Comparison of ENCODE assay signal across 18 cellular contexts in genomic region chr12:27474344-27474743, GRCh38. TPM values are rescaled to one million over a fixed set of nuclear protein-coding genes. Genes with fewer than 3 reads are reported as not detected.
DNase-seq lines count a peak whose midpoint lies in the region; ATAC-seq and TF ChIP-seq lines count a peak whose summit lies in the region.
"Had no signal": no experiment of that assay in that cellular context is flagged by ENCODE, and none has a peak within 500 bp of the region (broad histone marks: within the 10 kb centered on the region; RNA-seq: fewer than 3 reads in every experiment).

No MANE protein-coding gene starts in this region.

- peaks cover 24% of the 10 kb centered on the region for H3K36me3 Mint-ChIP-seq in T-helper 2 cell treated with Interferon-gamma antibody and Interleukin-4, amounts not matched to agents 5 μg/mL and 100 μg/mL, for 36 hours (ENCODE audit: low read depth)

- H3K27me3 ChIP-seq in MG63: no peaks in the 10 kb centered on the region
- H3K27me3 ChIP-seq in psoas muscle (ENCODE audit: insufficient read depth in 3 of 3, low read length in 2 of 3): no peaks in the 10 kb centered on the region

- DNase-seq in EL: peak; percentile 87
- peak; percentile 40 for DNase-seq in MG63
- DNase-seq in choroid plexus epithelial cell (ENCODE audit: low read depth): peak; percentile 82
- no peak for DNase-seq in psoas muscle
- DNase-seq in T-helper 2 cell treated with Interferon-gamma antibody and Interleukin-4, amounts not matched to agents 5 μg/mL and 100 μg/mL, for 36 hours (ENCODE audit: low spot score): no peak
- DNase-seq in putamen (ENCODE audit: low spot score): no peak
- no peak for DNase-seq in left colon
- DNase-seq: activated T-cell treated with anti-CD3 and anti-CD28 coated beads, Interleukin-2, amount 50 U/mL, for 72 hours; central memory CD4-positive, alpha-beta T cell; H9; lower lobe of right lung; NCI-H510A; stimulated activated CD4-positive, alpha-beta T cell treated with anti-CD3 and anti-CD28 coated beads, Interleukin-2, amount 100 ng/mL, for 48 hours had no signal

- no peak overlapping the region for H3K27ac Mint-ChIP-seq in T-helper 2 cell treated with Interferon-gamma antibody and Interleukin-4, amounts not matched to agents 5 μg/mL and 100 μg/mL, for 36 hours
- H3K27ac Mint-ChIP-seq: activated T-cell treated with anti-CD3 and anti-CD28 coated beads, Interleukin-2, amount 50 U/mL, for 72 hours; H9; stimulated activated naive CD8-positive, alpha-beta T cell treated with anti-CD3 and anti-CD28 coated beads, Interleukin-15, Interleukin-2, amounts not matched to agents 100 ng/mL and 50 ng/mL, for 24 hours had no signal

- no peaks in the 10 kb centered on the region for H3K36me3 ChIP-seq in MG63
- H3K36me3 ChIP-seq in psoas muscle (ENCODE audit: insufficient read depth in 1 of 2, low read depth in 1 of 2): no peaks in the 10 kb centered on the region
- H3K36me3 ChIP-seq: lower lobe of right lung had no signal

- H3K9me3 ChIP-seq in MG63 (peaks cover 30% of the 10 kb centered on the region), psoas muscle (peaks cover 23% of the 10 kb centered on the region)

- no peak overlapping the region for H3K27ac ChIP-seq in psoas muscle
- H3K27ac ChIP-seq: lower lobe of right lung, parathyroid adenoma had no signal

- H3K9me3 Mint-ChIP-seq in T-helper 2 cell treated with Interferon-gamma antibody and Interleukin-4, amounts not matched to agents 5 μg/mL and 100 μg/mL, for 36 hours: peaks cover 41% of the 10 kb centered on the region

- 41 to 68% (median 43%) methylated on average over 3 of the region's 3 CpGs for WGBS in psoas muscle, 3 donors

- peak in 2 of 4 donors; percentile 40 to 41 for ATAC-seq in psoas muscle
- ATAC-seq in left colon: no peak
- ATAC-seq: activated CD4-positive, CD25-positive, alpha-beta regulatory T cell treated with anti-CD3 and anti-CD28 coated beads, Interleukin-2, amount 50 U/mL, for 24 hours; activated T-cell treated with anti-CD3 and anti-CD28 coated beads, Interleukin-2, amount 50 U/mL, for 72 hours; lower lobe of right lung had no signal

- TF ChIP-seq CTCF in choroid plexus epithelial cell (conservative IDR thresholded peaks at IDR 0.05; ENCODE audit: low read depth, low read length) (no peak), psoas muscle (IDR thresholded peaks at IDR 0.05) (no peak)

- H3K27me3 Mint-ChIP-seq in T-helper 2 cell treated with Interferon-gamma antibody and Interleukin-4, amounts not matched to agents 5 μg/mL and 100 μg/mL, for 36 hours (ENCODE audit: low read depth): peaks cover 10% of the 10 kb centered on the region

- no peak overlapping the region for H3K4me3 ChIP-seq in MG63
- H3K4me3 ChIP-seq in choroid plexus epithelial cell (ENCODE audit: low read depth, low read length): no peak overlapping the region
- peak overlapping the region; percentile 3 for H3K4me3 ChIP-seq in psoas muscle
- H3K4me3 ChIP-seq: lower lobe of right lung had no signal

- peaks cover 22% of the 10 kb centered on the region for H3K4me1 Mint-ChIP-seq in T-helper 2 cell treated with Interferon-gamma antibody and Interleukin-4, amounts not matched to agents 5 μg/mL and 100 μg/mL, for 36 hours (ENCODE audit: low read depth)
- H3K4me1 Mint-ChIP-seq: H9 had no signal

- intact Hi-C loops in psoas muscle (cut with DNase I) (no loop called here), left colon (cut with DNase I, micrococcal nuclease) (no loop called here)

- H3K4me1 ChIP-seq in psoas muscle: peaks cover 5% of the 10 kb centered on the region
- H3K4me1 ChIP-seq: lower lobe of right lung, parathyroid adenoma had no signal

- H3K4me3 Mint-ChIP-seq in T-helper 2 cell treated with Interferon-gamma antibody and Interleukin-4, amounts not matched to agents 5 μg/mL and 100 μg/mL, for 36 hours: no peak overlapping the region
- H3K4me3 Mint-ChIP-seq: activated T-cell treated with anti-CD3 and anti-CD28 coated beads, Interleukin-2, amount 50 U/mL, for 72 hours; H9; stimulated activated naive CD8-positive, alpha-beta T cell treated with anti-CD3 and anti-CD28 coated beads, Interleukin-15, Interleukin-2, amounts not matched to agents 100 ng/mL and 50 ng/mL, for 24 hours had no signal

RNA-seq across cellular contexts. Expression of gene SMCO2, which starts 27.8 kb away (rescaled TPM):
- total RNA-seq in MG63 (2014; rRNA removed; shearing (Covaris generic); ENCODE audit: low replicate concordance): not detected in 2 replicates
- total RNA-seq in psoas muscle (not detected), left colon (not detected)
- not detected for polyA plus RNA-seq in psoas muscle
- total RNA-seq: frontal cortex, SK-MEL-5 had no signal

RNA-seq across cellular contexts. Expression of gene PPFIBP1, which starts 49.7 kb away (rescaled TPM):
- 42.3 and 45.7 TPM in 2 replicates for total RNA-seq in MG63 (2014; rRNA removed; shearing (Covaris generic); ENCODE audit: low replicate concordance)
- total RNA-seq in psoas muscle (10 to 100 TPM; 28.3 to 63.1 (median 29.6) TPM), left colon (10 to 100 TPM; 40.9 to 43.1 TPM)
- 10 to 100 TPM in 1 of 3 donors, 1 to 10 TPM in 2; 5.9 to 11.2 (median 6.3) TPM for polyA plus RNA-seq in psoas muscle

Comparison
In these comparisons a context has a peak if more than half of its experiments do, and no peak if none do; other contexts are left out.
1. DNase-seq: peak in EL (single experiment), MG63 (single experiment) and choroid plexus epithelial cell (single experiment); none in psoas muscle (0 of 2), T-helper 2 cell treated with Interferon-gamma antibody and Interleukin-4, amounts not matched to agents 5 μg/mL and 100 μg/mL, for 36 hours (single experiment), putamen (single experiment) and left colon (0 of 2).